Comparison of ENCODE assay signal across 8 cellular contexts in genomic region chr1:206507395-206508129, GRCh38. TPM values are rescaled to one million over a fixed set of nuclear protein-coding genes. Genes with fewer than 3 reads are reported as not detected.
A peak's percentile ranks its signal among the peaks of the same experiment; 100 is the strongest.
DNase-seq lines count a peak whose midpoint lies in the region; ATAC-seq and TF ChIP-seq lines count a peak whose summit lies in the region.

Gene RASSF5, plus strand, starts transcription at chr1:206507531. Its CDS starts 72 bp downstream, at chr1:206507603.

- H3K4me1 ChIP-seq in HUES48 (ENCODE audit: control insufficient read depth, insufficient read depth, low read length): peaks cover 10% of the 10 kb centered on the region; the same call in 1 of the 2 replicates
- H3K4me1 ChIP-seq in sigmoid colon: peaks cover 0 to 37% (median 22%) of the 10 kb centered on the region in 4 donors

- H3K9me3 ChIP-seq in HUES48 (ENCODE audit: control insufficient read depth, insufficient read depth, low read length): no peaks in the 10 kb centered on the region
- no peaks in the 10 kb centered on the region for H3K9me3 ChIP-seq in sigmoid colon

- H3K27ac ChIP-seq in HUES48 (ENCODE audit: low read depth, low read length): no peak within 1 kb of the TSS
- H3K27ac ChIP-seq in sigmoid colon: peak within 1 kb of the TSS in 3 of 4 donors; percentile 47 to 64 (median 55)

- ATAC-seq in GM19351 (IDR thresholded peaks at IDR 0.05; ENCODE audit: unreplicated experiment): peak; percentile 60

- WGBS in sigmoid colon, 2 donors: 1% methylated on average over 88 of the region's 88 CpGs

- no peak for TF ChIP-seq CTCF in sigmoid colon (IDR thresholded peaks at IDR 0.05)

- peak within 1 kb of the TSS; percentile 66 for H3K4me3 ChIP-seq in HUES48 (ENCODE audit: low read depth, low read length)
- peak within 1 kb of the TSS; percentile 31 to 72 (median 63) for H3K4me3 ChIP-seq in sigmoid colon

- peaks cover 76% of the 10 kb centered on the region for H3K27me3 ChIP-seq in HUES48 (ENCODE audit: control insufficient read depth, insufficient read depth, low read length)
- H3K27me3 ChIP-seq in sigmoid colon: peaks cover 8 to 19% (median 10%) of the 10 kb centered on the region in 3 donors

- H3K36me3 ChIP-seq in HUES48 (ENCODE audit: control insufficient read depth, insufficient read depth, low read length): no peaks in the 10 kb centered on the region
- no peaks in the 10 kb centered on the region for H3K36me3 ChIP-seq in sigmoid colon

- no peak for TF ChIP-seq EP300 in sigmoid colon (IDR thresholded peaks at IDR 0.05)

- intact Hi-C loops in sigmoid colon (cut with DNase I): no loop called here

- H3K9ac ChIP-seq in HUES48 (ENCODE audit: low read depth, low read length): no peak within 1 kb of the TSS

- DNase-seq in AG20443 (ENCODE audit: low spot score) (peak; percentile 82), T-helper 2 cell (peak; percentile 52 to 80 (median 68)), amniotic epithelial cell (ENCODE audit: low read depth) (peak; percentile 26), hepatic stellate cell (ENCODE audit: low spot score) (peak; percentile 80), sigmoid colon (peak; percentile 90), inferior parietal cortex (ENCODE audit: extremely low spot score) (no peak)

- TF ChIP-seq POLR2A in sigmoid colon (IDR thresholded peaks at IDR 0.05): no peak

RNA-seq across cellular contexts. Expression of gene RASSF5, which starts in this region (rescaled TPM):
- total RNA-seq in sigmoid colon: 1 to 10 TPM; 3.6 to 6.9 (median 4.8) TPM
- polyA plus RNA-seq in sigmoid colon: 10 to 100 TPM in 1 of 3 donors, 1 to 10 TPM in 2; 2.5 to 25.9 (median 4.2) TPM
